9 cellular contexts compared by ENCODE assay signal in genomic region chr12:113424915-113425823, GRCh38. TPM values are rescaled to one million over a fixed set of nuclear protein-coding genes. Genes with fewer than 3 reads are reported as not detected.
DNase-seq lines count a peak whose midpoint lies in the region; ATAC-seq and TF ChIP-seq lines count a peak whose summit lies in the region.
"Had no signal": no experiment of that assay in that cellular context is flagged by ENCODE, and none has a peak within 500 bp of the region (broad histone marks: within the 10 kb centered on the region; RNA-seq: fewer than 3 reads in every experiment).

No MANE protein-coding gene starts in this region.

- H2AFZ ChIP-seq in KMS-11 (ENCODE audit: low read depth): no peak overlapping the region

- intact Hi-C loops in activated B cell treated with CpG ODN at 0.5 μM for 24 hours (cut with micrococcal nuclease): loop anchor here (1.0 kb wide), 2 partner anchors 113 to 228 kb away; no protein-coding TSS in a partner anchor
- intact Hi-C loops in left colon (cut with DNase I, micrococcal nuclease): loop anchor here in 1 of 2 donors (5.0 kb wide), 1 partner anchor 113 kb away; no protein-coding TSS in a partner anchor

- POLR2A ChIA-PET in activated B cell treated with CpG ODN at 0.5 μM for 24 hours (lab: Charles Lee): no interaction called here

- peak overlapping the region; percentile 41 for H3K27ac Mint-ChIP-seq in activated B cell treated with CpG ODN at 0.5 μM for 24 hours
- H3K27ac Mint-ChIP-seq: activated naive CD4-positive, alpha-beta T cell treated with anti-CD3 and anti-CD28 coated beads, Interleukin-2, amount 50 U/mL, for 24 hours had no signal

- TF ChIP-seq CTCF in KMS-11 (conservative IDR thresholded peaks at IDR 0.05; ENCODE audit: low read depth, low read length) (peak; percentile 72), activated B cell treated with CpG ODN at 0.5 μM for 24 hours (IDR thresholded peaks at IDR 0.05) (no peak)

- H3K4me3 ChIP-seq in KMS-11 (IDR thresholded peaks at IDR 0.05; ENCODE audit: insufficient read depth, low read depth, low read length): no peak overlapping the region

- no peak overlapping the region for H3K9ac ChIP-seq in KMS-11

- H3K27ac ChIP-seq in KMS-11: no peak overlapping the region

- peaks cover 22% of the 10 kb centered on the region for H3K27me3 Mint-ChIP-seq in activated B cell treated with CpG ODN at 0.5 μM for 24 hours
- H3K27me3 Mint-ChIP-seq: activated naive CD4-positive, alpha-beta T cell treated with anti-CD3 and anti-CD28 coated beads, Interleukin-2, amount 50 U/mL, for 24 hours had no signal

- H3K4me1 ChIP-seq in KMS-11 (ENCODE audit: low read depth, poor library complexity, severe bottlenecking): peaks cover 14% of the 10 kb centered on the region

- H3K36me3 Mint-ChIP-seq in activated B cell treated with CpG ODN at 0.5 μM for 24 hours (ENCODE audit: low read depth): no peaks in the 10 kb centered on the region
- H3K36me3 Mint-ChIP-seq: activated naive CD4-positive, alpha-beta T cell treated with anti-CD3 and anti-CD28 coated beads, Interleukin-2, amount 50 U/mL, for 24 hours had no signal

- peaks cover 3% of the 10 kb centered on the region for H3K9me3 Mint-ChIP-seq in activated B cell treated with CpG ODN at 0.5 μM for 24 hours
- H3K9me3 Mint-ChIP-seq: activated naive CD4-positive, alpha-beta T cell treated with anti-CD3 and anti-CD28 coated beads, Interleukin-2, amount 50 U/mL, for 24 hours had no signal

- no peaks in the 10 kb centered on the region for H3K79me2 ChIP-seq in KMS-11 (ENCODE audit: insufficient read depth, low read depth)

- peak; percentile 26 for ATAC-seq in activated B cell treated with CpG ODN at 0.5 μM for 24 hours (ENCODE audit: low read depth)
- ATAC-seq in left colon: peak; percentile 44
- no peak for ATAC-seq in HG03571 (IDR thresholded peaks at IDR 0.05; ENCODE audit: unreplicated experiment)
- no peak for ATAC-seq in HG02884 (IDR thresholded peaks at IDR 0.05; ENCODE audit: unreplicated experiment)

- no peaks in the 10 kb centered on the region for H3K36me3 ChIP-seq in KMS-11 (ENCODE audit: insufficient read depth)

- H4K20me1 ChIP-seq in KMS-11 (ENCODE audit: insufficient read depth): no peaks in the 10 kb centered on the region

- H3K4me2 ChIP-seq in KMS-11: no peak overlapping the region

- peak overlapping the region; percentile 19 for H3K4me3 Mint-ChIP-seq in activated B cell treated with CpG ODN at 0.5 μM for 24 hours
- H3K4me3 Mint-ChIP-seq: activated naive CD4-positive, alpha-beta T cell treated with anti-CD3 and anti-CD28 coated beads, Interleukin-2, amount 50 U/mL, for 24 hours had no signal

- H3K27me3 ChIP-seq in KMS-11 (ENCODE audit: insufficient read depth, low read depth): no peaks in the 10 kb centered on the region

- CTCF ChIA-PET in activated B cell treated with CpG ODN at 0.5 μM for 24 hours (lab: Charles Lee): interaction anchor here (0.6 to 1.6 kb wide), 7 partner anchors 20 to 251 kb away, joined by 3 to 7 read pairs (median 3); no protein-coding TSS in a partner anchor

- DNase-seq in Daoy (ENCODE audit: low read depth): peak; percentile 50
- DNase-seq in activated B cell treated with CpG ODN at 0.5 μM for 24 hours: peak; percentile 52
- DNase-seq in cerebellum (ENCODE audit: low spot score): peak; percentile 15
- DNase-seq in left colon: peak in 1 of 2 donors; percentile 63
- peak in 2 of 3 experiments; percentile 10 to 23 for DNase-seq in stimulated activated CD4-positive, alpha-beta T cell treated with anti-CD3 and anti-CD28 coated beads, TNF-alpha, amount 100 ng/mL, for 4 hours (ENCODE audit: low read depth in 3 of 3)

- peaks cover 25% of the 10 kb centered on the region for H3K4me1 Mint-ChIP-seq in activated B cell treated with CpG ODN at 0.5 μM for 24 hours
- H3K4me1 Mint-ChIP-seq: activated naive CD4-positive, alpha-beta T cell treated with anti-CD3 and anti-CD28 coated beads, Interleukin-2, amount 50 U/mL, for 24 hours had no signal

RNA-seq across cellular contexts. Expression of gene SDSL, which starts 3.0 kb away (rescaled TPM):
- 41.7 and 42.8 TPM in 2 replicates for total RNA-seq in Daoy (2014; rRNA removed; shearing (Covaris generic))
- 0.20 and 1.2 TPM in 2 replicates for total RNA-seq in activated B cell treated with CpG ODN at 0.5 μM for 24 hours
- 1.7 TPM for total RNA-seq in cerebellum
- total RNA-seq in left colon: 10 to 100 TPM; 14.7 to 20.1 TPM

RNA-seq across cellular contexts. Expression of gene SDS, which starts 21.5 kb away (rescaled TPM):
- total RNA-seq in Daoy (2014; rRNA removed; shearing (Covaris generic)): not detected in 2 replicates
- total RNA-seq in activated B cell treated with CpG ODN at 0.5 μM for 24 hours: not detected in 2 replicates
- not detected for total RNA-seq in cerebellum
- total RNA-seq in left colon: 1 to 10 TPM in 1 of 2 donors, under 1 TPM in 1; 0.76 to 4.7 TPM

RNA-seq across cellular contexts. Expression of gene LHX5, which starts 46.5 kb away (rescaled TPM):
- total RNA-seq in Daoy (2014; rRNA removed; shearing (Covaris generic)): 0.09 and 0.46 TPM in 2 replicates
- not detected in 2 replicates for total RNA-seq in activated B cell treated with CpG ODN at 0.5 μM for 24 hours
- 10.2 TPM for total RNA-seq in cerebellum
- total RNA-seq in left colon: not detected

Comparison
In these comparisons a context has a peak if more than half of its experiments do, and no peak if none do; other contexts are left out.
1. ATAC-seq: peak in activated B cell treated with CpG ODN at 0.5 μM for 24 hours (single experiment) and left colon (single experiment); none in HG03571 (single experiment) and HG02884 (single experiment).